27 cellular contexts compared by ENCODE assay signal in genomic region chr14:66094001-66094727, GRCh38.
"Had no signal": no experiment of that assay in that cellular context is flagged by ENCODE, and none has a peak within 500 bp of the region (broad histone marks: within the 10 kb centered on the region; RNA-seq: fewer than 3 reads in every experiment).

No MANE protein-coding gene starts in this region.

- H3K36me3 ChIP-seq: colonic mucosa, esophagus squamous epithelium, gastrocnemius medialis, heart right ventricle, left lung, lower lobe of right lung had no signal

- H3K27me3 ChIP-seq: colonic mucosa, esophagus squamous epithelium, gastrocnemius medialis, left lung had no signal

- DNase-seq: colonic mucosa; cortex of kidney; effector CD8-positive, alpha-beta T cell; effector memory CD8-positive, alpha-beta T cell; endodermal cell; erythroblast; esophagus squamous epithelium; foreskin fibroblast; foreskin melanocyte; gastrocnemius medialis; glutamatergic neuron; head of caudate nucleus; heart right ventricle; hippocampal formation; left cardiac atrium; left ventricle myocardium superior; lower lobe of right lung; mesenchymal stem cell; mucosa of descending colon had no signal

- H3K9me3 Mint-ChIP-seq: dendritic cell treated with granulocyte-macrophage colony-stimulating factor and Interleukin-4, amounts not matched to agents 40 ng/mL and 50 ng/mL, for 4 days; effector memory CD8-positive, alpha-beta T cell had no signal

- H3K27ac ChIP-seq: colonic mucosa, epithelial cell of prostate, esophagus squamous epithelium, gastrocnemius medialis, heart right ventricle, left lung, lower lobe of right lung had no signal

- ATAC-seq: effector memory CD8-positive, alpha-beta T cell; esophagus mucosa; gastrocnemius medialis; left cardiac atrium; left lung; left ventricle myocardium superior; mucosa of descending colon had no signal

- H3K4me3 ChIP-seq: colonic mucosa, esophagus squamous epithelium, gastrocnemius medialis, heart right ventricle, left lung, lower lobe of right lung, mucosa of descending colon had no signal

- H3K9me3 ChIP-seq: colonic mucosa, esophagus squamous epithelium, gastrocnemius medialis, heart right ventricle, left lung, lower lobe of right lung, mucosa of descending colon had no signal

- H3K4me3 Mint-ChIP-seq: dendritic cell treated with granulocyte-macrophage colony-stimulating factor and Interleukin-4, amounts not matched to agents 40 ng/mL and 50 ng/mL, for 4 days; effector memory CD8-positive, alpha-beta T cell; endodermal cell; mesothelial cell of epicardium had no signal

- H3K27me3 Mint-ChIP-seq: dendritic cell treated with granulocyte-macrophage colony-stimulating factor and Interleukin-4, amounts not matched to agents 40 ng/mL and 50 ng/mL, for 4 days had no signal

- H3K27ac Mint-ChIP-seq: dendritic cell treated with granulocyte-macrophage colony-stimulating factor and Interleukin-4, amounts not matched to agents 40 ng/mL and 50 ng/mL, for 4 days; effector memory CD8-positive, alpha-beta T cell; endodermal cell; mesothelial cell of epicardium had no signal

- H3K4me1 ChIP-seq: colonic mucosa, esophagus squamous epithelium, gastrocnemius medialis, heart right ventricle, left lung, lower lobe of right lung had no signal

- FAIRE-seq: endometrium, islet of Langerhans, keratinocyte had no signal

- H3K4me1 Mint-ChIP-seq: mesothelial cell of epicardium had no signal
